31 cellular contexts compared by ENCODE assay signal in genomic region chr6:39007575-39007974, GRCh38. TPM values are rescaled to one million over a fixed set of nuclear protein-coding genes. Genes with fewer than 3 reads are reported as not detected.
"Had no signal": no experiment of that assay in that cellular context is flagged by ENCODE, and none has a peak within 500 bp of the region (broad histone marks: within the 10 kb centered on the region; RNA-seq: fewer than 3 reads in every experiment).

No MANE protein-coding gene starts in this region.

- H3K4me1 ChIP-seq: ascending aorta had no signal

- ATAC-seq: activated CD8-positive, alpha-beta T cell treated with anti-CD3 and anti-CD28 coated beads for 36 hours; activated T-cell treated with anti-CD3 and anti-CD28 coated beads, Interleukin-2, amount 50 U/mL, for 72 hours had no signal

- H3K27me3 ChIP-seq: ascending aorta had no signal

- H3K4me3 ChIP-seq: ascending aorta, cardiac muscle cell, PC-9 had no signal

- H3K9me3 Mint-ChIP-seq: activated CD4-positive, alpha-beta T cell treated with anti-CD3 and anti-CD28 coated beads, Interleukin-2, amount 10 ng/mL, durations not matched to agents 24 days and 14 days; activated CD8-positive, alpha-beta T cell treated with anti-CD3 and anti-CD28 coated beads for 36 hours; activated naive CD4-positive, alpha-beta T cell treated with anti-CD3 and anti-CD28 coated beads, Interleukin-2, amount 50 U/mL, for 24 hours; activated naive CD8-positive, alpha-beta T cell treated with anti-CD3 and anti-CD28 coated beads, Interleukin-2, amount 10 ng/mL, durations not matched to agents 7 days and 5 days; activated T-helper 2 cell treated with anti-CD3 and anti-CD28 coated beads, Interferon-gamma antibody, Interleukin-2, Interleukin-4, amounts not matched to agents 10 μg/mL and 5 μg/mL and 100 μg/mL, durations not matched to agents 14 hours and 24 hours and 36 hours; central memory CD8-positive, alpha-beta T cell had no signal

- DNase-seq: activated CD4-positive, alpha-beta T cell treated with anti-CD3 and anti-CD28 coated beads, Interleukin-2, amount 10 ng/mL, durations not matched to agents 24 days and 14 days; activated CD4-positive, alpha-beta T cell treated with anti-CD3 and anti-CD28 coated beads, Interleukin-2, amount 50 U/mL, for 4 hours; activated CD8-positive, alpha-beta T cell treated with anti-CD3 and anti-CD28 coated beads for 36 hours; activated gamma-delta T cell; activated naive CD4-positive, alpha-beta T cell treated with Interleukin-2 at 50 U/mL for 16 hours; activated naive CD8-positive, alpha-beta T cell treated with anti-CD3 and anti-CD28 coated beads, Interleukin-2, amount 10 ng/mL, durations not matched to agents 7 days and 5 days; activated T-cell treated with anti-CD3 and anti-CD28 coated beads, Interleukin-2, amount 50 U/mL, for 1 hour; activated T-cell treated with anti-CD3 and anti-CD28 coated beads, Interleukin-2, amount 50 U/mL, for 72 hours; amygdala; Karpas-422; KBM-7; NCI-H1105; NCI-H1417 treated with DMSO at 0.1 percent for 48 hours; NCI-H187 treated with DMSO at 0.1 percent for 48 hours; NCI-H2081 treated with DMSO at 0.1 percent for 48 hours; NCI-H345; NCI-H524 treated with DMSO at 0.1 percent for 48 hours; PC-9; Right ventricle myocardium superior; T1000; WERI-Rb-1 had no signal

- H3K36me3 Mint-ChIP-seq: activated naive CD4-positive, alpha-beta T cell treated with anti-CD3 and anti-CD28 coated beads, Interleukin-2, amount 50 U/mL, for 24 hours; activated naive CD8-positive, alpha-beta T cell treated with anti-CD3 and anti-CD28 coated beads, Interleukin-2, amount 10 ng/mL, durations not matched to agents 7 days and 5 days had no signal

- H3K4me2 ChIP-seq: PC-9 had no signal

- H3K27ac Mint-ChIP-seq: activated CD4-positive, alpha-beta T cell treated with anti-CD3 and anti-CD28 coated beads, Interleukin-2, amount 10 ng/mL, durations not matched to agents 24 days and 14 days; activated CD8-positive, alpha-beta T cell treated with anti-CD3 and anti-CD28 coated beads for 36 hours; activated naive CD4-positive, alpha-beta T cell treated with anti-CD3 and anti-CD28 coated beads, Interleukin-2, amount 50 U/mL, for 24 hours; activated naive CD8-positive, alpha-beta T cell treated with anti-CD3 and anti-CD28 coated beads, Interleukin-2, amount 10 ng/mL, durations not matched to agents 7 days and 5 days; activated T-cell treated with anti-CD3 and anti-CD28 coated beads, Interleukin-2, amount 50 U/mL, for 72 hours; activated T-helper 2 cell treated with anti-CD3 and anti-CD28 coated beads, Interferon-gamma antibody, Interleukin-2, Interleukin-4, amounts not matched to agents 10 μg/mL and 5 μg/mL and 100 μg/mL, durations not matched to agents 14 hours and 24 hours and 36 hours had no signal

- H3K36me3 ChIP-seq: ascending aorta, cardiac muscle cell, WERI-Rb-1 had no signal

- H3K4me3 Mint-ChIP-seq: activated CD4-positive, alpha-beta T cell treated with anti-CD3 and anti-CD28 coated beads, Interleukin-2, amount 10 ng/mL, durations not matched to agents 24 days and 14 days; activated CD8-positive, alpha-beta T cell treated with anti-CD3 and anti-CD28 coated beads for 36 hours; activated naive CD4-positive, alpha-beta T cell treated with anti-CD3 and anti-CD28 coated beads, Interleukin-2, amount 50 U/mL, for 24 hours; activated naive CD8-positive, alpha-beta T cell treated with anti-CD3 and anti-CD28 coated beads, Interleukin-2, amount 10 ng/mL, durations not matched to agents 7 days and 5 days; activated T-cell treated with anti-CD3 and anti-CD28 coated beads, Interleukin-2, amount 50 U/mL, for 72 hours; central memory CD8-positive, alpha-beta T cell had no signal

- H3K9me3 ChIP-seq: ascending aorta had no signal

- H3K4me1 Mint-ChIP-seq: activated CD4-positive, alpha-beta T cell treated with anti-CD3 and anti-CD28 coated beads, Interleukin-2, amount 10 ng/mL, durations not matched to agents 24 days and 14 days; activated naive CD4-positive, alpha-beta T cell treated with anti-CD3 and anti-CD28 coated beads, Interleukin-2, amount 50 U/mL, for 24 hours; activated naive CD8-positive, alpha-beta T cell treated with anti-CD3 and anti-CD28 coated beads, Interleukin-2, amount 10 ng/mL, durations not matched to agents 7 days and 5 days; central memory CD8-positive, alpha-beta T cell had no signal

- H2AFZ ChIP-seq: PC-9 had no signal

- H3K27ac ChIP-seq: ascending aorta, cardiac muscle cell, PC-9, RWPE1, WERI-Rb-1 had no signal

RNA-seq across cellular contexts. Expression of gene GLP1R, which starts 41.0 kb away (rescaled TPM):
- total RNA-seq: activated naive CD8-positive, alpha-beta T cell treated with anti-CD3 and anti-CD28 coated beads, Interleukin-2, amount 10 ng/mL, durations not matched to agents 7 days and 5 days; ascending aorta; MCF 10A; NCI-H460; PC-9; T-helper 1 cell treated with Interleukin-12 subunit alpha and Interleukin-12 subunit beta and Interleukin-4 antibody, amounts not matched to agents 30 ng/mL and 1 ng/mL, for 36 hours; T-helper 2 cell treated with Interferon-gamma antibody and Interleukin-4, amounts not matched to agents 100 ng/mL and 5 ng/mL, for 36 hours had no signal
